8 cellular contexts compared by ENCODE assay signal in the genomic region with DNA sequence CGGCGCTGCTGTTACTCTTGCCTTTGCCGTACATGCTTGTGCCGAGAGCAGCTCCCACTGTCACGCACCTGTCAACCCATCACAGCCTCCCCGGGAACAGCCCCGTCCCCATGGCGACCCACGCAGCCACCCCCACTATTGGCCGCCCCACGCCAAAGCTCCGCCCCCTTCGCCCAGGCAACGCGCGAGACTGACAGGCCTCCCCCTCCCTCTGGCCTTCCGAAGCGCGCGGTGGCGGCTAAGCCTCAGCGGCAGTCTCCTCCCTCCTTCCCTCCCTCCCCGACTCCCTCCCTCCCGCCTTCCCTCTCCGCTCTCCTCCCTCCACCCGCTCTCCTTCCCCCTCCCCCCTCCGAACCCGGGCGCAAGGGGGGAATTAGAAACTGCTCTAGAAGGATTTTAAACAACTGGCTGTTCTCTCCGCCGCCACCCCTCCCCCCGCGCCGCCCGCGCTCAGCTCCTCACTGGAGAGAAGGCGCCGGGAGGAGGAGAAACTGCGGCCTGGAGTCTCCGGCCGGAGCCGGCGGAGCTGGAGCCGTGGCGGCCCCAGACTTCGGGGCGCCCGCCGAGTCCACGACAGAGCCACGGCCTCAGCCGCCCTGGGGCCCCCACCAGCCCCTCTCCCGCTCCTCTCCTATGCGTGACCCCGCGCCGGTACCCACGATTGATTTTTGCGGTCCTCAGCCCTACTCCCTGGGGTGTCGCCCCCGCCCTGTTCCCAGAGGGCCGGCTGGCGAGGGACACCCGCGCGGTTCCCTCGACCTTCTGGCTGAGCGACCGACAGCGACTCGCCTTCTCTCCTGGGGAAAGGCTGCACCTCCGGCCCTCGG. TPM values are rescaled to one million over a fixed set of nuclear protein-coding genes. Genes with fewer than 3 reads are reported as not detected.
A peak's percentile ranks its signal among the peaks of the same experiment; 100 is the strongest.
DNase-seq lines count a peak whose midpoint lies in the region; ATAC-seq and TF ChIP-seq lines count a peak whose summit lies in the region.

Gene SSBP2, minus strand, starts transcription at position 89 of the 827 bp plus-strand sequence. Its CDS starts 55 bp downstream, at position 34.

- H3K9ac ChIP-seq in PC-3 (ENCODE audit: low read length) (peak within 1 kb of the TSS; percentile 87), mucosa of rectum (ENCODE audit: low read depth in 1 of 2, low read length in 2 of 2) (peak within 1 kb of the TSS; percentile 70 to 94)

- peaks cover 18% of the 10 kb centered on the region for H3K4me1 ChIP-seq in PC-3 (ENCODE audit: insufficient read depth, low read length)
- H3K4me1 ChIP-seq in mucosa of rectum (ENCODE audit: control insufficient read depth in 2 of 2, insufficient read depth in 2 of 2, low read length in 2 of 2), result peaks cover 3 to 6% of the 10 kb centered on the region in 2 donors

- H3K27me3 ChIP-seq in PC-3 (ENCODE audit: low read length) (peaks cover 14% of the 10 kb centered on the region; the same call in 1 of the 2 replicates), mucosa of rectum (ENCODE audit: control insufficient read depth in 2 of 2, insufficient read depth in 2 of 2, low read length in 2 of 2) (peaks cover 0 to 4% of the 10 kb centered on the region in 2 donors)

- no peaks in the 10 kb centered on the region for H3F3A ChIP-seq in PC-3 (ENCODE audit: low read length, unreplicated experiment)

- POLR2A ChIA-PET in PC-3 (lab: Charles Lee; ENCODE audit: unreplicated experiment), result interaction anchor here (0.6 to 1.0 kb wide), 3 partner anchors 100 to 615 kb away, joined by 4 to 9 read pairs (median 5); no protein-coding TSS in a partner anchor

- peak within 1 kb of the TSS; percentile 86 for H3K4me2 ChIP-seq in PC-3 (ENCODE audit: low read length)

- peak within 1 kb of the TSS; percentile 95 to 98 (median 97) for H3K27ac Mint-ChIP-seq in IgD-negative memory B cell

- H3K4me1 Mint-ChIP-seq in IgD-negative memory B cell, result peaks cover 17 to 20% (median 19%) of the 10 kb centered on the region in 3 donors

- H3K4me3 ChIP-seq in PC-3 (ENCODE audit: low read length) (peak within 1 kb of the TSS; percentile 81), epithelial cell of proximal tubule (ENCODE audit: low read depth, low read length) (peak within 1 kb of the TSS; percentile 82), mucosa of rectum (ENCODE audit: low read length in 2 of 2) (peak within 1 kb of the TSS; percentile 86 to 98)

- H2AFZ ChIP-seq in PC-3 (ENCODE audit: low read length), result peak within 1 kb of the TSS; percentile 90

- H3K27ac ChIP-seq in PC-3 (ENCODE audit: low read length) (peak within 1 kb of the TSS; percentile 65), mucosa of rectum (ENCODE audit: low read depth in 2 of 2, low read length in 2 of 2) (peak within 1 kb of the TSS; percentile 94 to 96)

- CTCF ChIA-PET in PC-3 (lab: Charles Lee), result interaction anchor here (0.7 to 1.7 kb wide), 4 partner anchors 18 to 418 kb away, joined by 5 to 13 read pairs (median 10); no protein-coding TSS in a partner anchor

- no peak for TF ChIP-seq CTCF in PC-3 (conservative IDR thresholded peaks at IDR 0.05; ENCODE audit: low read depth, low read length)
- TF ChIP-seq CTCF in epithelial cell of proximal tubule (conservative IDR thresholded peaks at IDR 0.05; ENCODE audit: low read depth, low read length), result no peak

- BruUV-seq in PC-3 (replicated peaks; lab: Mats Ljungman, UMichigan), result no TSS peak

- H3K9me3 ChIP-seq in PC-3 (ENCODE audit: low read length) (no peaks in the 10 kb centered on the region), mucosa of rectum (ENCODE audit: control insufficient read depth in 2 of 2, low read length in 2 of 2) (no peaks in the 10 kb centered on the region)

- DNase-seq in DMS153 treated with DMSO at 0.1 percent for 48 hours (lab: John Stamatoyannopoulos, UW; ENCODE audit: unreplicated experiment), result peak; percentile 90
- peak; percentile 96 for DNase-seq in PC-3
- peak; percentile 99 for DNase-seq in activated T-cell treated with anti-CD3 and anti-CD28 coated beads, Interleukin-2, amount 50 U/mL, for 1 hour
- peak; percentile 83 for DNase-seq in epithelial cell of proximal tubule (ENCODE audit: low read depth)
- DNase-seq in stimulated activated CD8-positive, alpha-beta memory T cell treated with anti-CD3 and anti-CD28 coated beads, Interleukin-4, amount 100 ng/mL, for 4 hours (ENCODE audit: low read depth in 2 of 2, low spot score in 1 of 2), result peak; percentile 98

- H3K36me3 Mint-ChIP-seq in IgD-negative memory B cell, result no peaks in the 10 kb centered on the region

- H3K36me3 ChIP-seq in PC-3 (ENCODE audit: low read depth, low read length) (no peaks in the 10 kb centered on the region), mucosa of rectum (ENCODE audit: control insufficient read depth in 2 of 2, insufficient read depth in 2 of 2, low read length in 2 of 2) (no peaks in the 10 kb centered on the region)

- no peaks in the 10 kb centered on the region for H3K9me3 Mint-ChIP-seq in IgD-negative memory B cell

- peak; percentile 76 for ATAC-seq in GM21576 (IDR thresholded peaks at IDR 0.05; ENCODE audit: unreplicated experiment)
- peak; percentile 88 for ATAC-seq in PC-3

- no peaks in the 10 kb centered on the region for H3K79me2 ChIP-seq in PC-3 (ENCODE audit: low read length)

- H3K27me3 Mint-ChIP-seq in IgD-negative memory B cell, result peaks cover 2% of the 10 kb centered on the region

- peak within 1 kb of the TSS; percentile 95 to 100 (median 99) for H3K4me3 Mint-ChIP-seq in IgD-negative memory B cell

- no peaks in the 10 kb centered on the region for H3K9me2 ChIP-seq in PC-3 (replicated peaks; ENCODE audit: low read length)

- intact Hi-C loops in PC-3 (cut with micrococcal nuclease), result loop anchor here (1.0 to 5.0 kb wide), 6 partner anchors 100 to 449 kb away; partner anchors contain the start of gene ZCCHC9

- no peaks in the 10 kb centered on the region for H4K20me1 ChIP-seq in PC-3 (ENCODE audit: low read length)

RNA-seq across cellular contexts. Expression of gene SSBP2, which starts in this region (rescaled TPM):
- polyA plus RNA-seq in IgD-negative memory B cell, result 35.8 TPM
- total RNA-seq in PC-3 (2014; rRNA removed) (5.8 and 9.0 TPM in 2 replicates), epithelial cell of proximal tubule (3.9 and 7.7 TPM in 2 replicates)

Comparison
In these comparisons a context has a peak if more than half of its experiments do, and no peak if none do; other contexts are left out.
1. Peak in every context shown above with its lines: DNase-seq, ATAC-seq, H3K4me3 ChIP-seq and H3K27ac ChIP-seq.